1 cellular context compared by ENCODE assay signal in the genomic region with DNA sequence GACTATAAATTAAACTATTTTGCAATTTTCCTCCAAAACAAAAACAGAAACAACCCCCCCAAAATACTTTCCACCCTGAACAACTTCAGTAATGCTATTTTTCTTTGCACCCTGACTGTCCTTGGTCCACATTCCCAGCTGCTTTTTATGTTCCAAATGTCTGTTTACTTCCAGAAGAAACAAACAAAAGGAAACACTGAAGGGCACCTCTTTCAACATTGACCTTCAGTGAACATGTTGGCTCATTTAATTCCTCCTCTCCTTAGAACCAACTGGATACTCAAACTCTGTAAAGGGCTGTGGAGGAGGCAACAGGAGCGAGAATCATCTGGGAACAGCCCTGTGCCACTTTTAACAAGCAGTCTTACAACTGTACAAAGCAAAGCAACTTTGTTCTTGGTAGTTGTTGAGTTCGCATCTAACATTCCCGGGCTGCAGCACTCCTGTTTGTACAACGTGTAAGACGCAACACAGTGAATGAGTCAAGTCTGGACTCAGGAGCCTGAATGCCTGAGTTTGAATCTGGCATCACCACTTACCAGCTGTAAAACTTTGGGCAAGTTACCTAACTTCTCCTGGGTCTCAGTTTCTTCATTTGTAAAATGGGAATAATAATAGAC.
TF ChIP-seq lines count a peak whose summit lies in the region.

No MANE protein-coding gene starts in this region.

TF ChIP-seq in K562, 482 proteins besides CTCF, POLR2A, EP300 and RAD21:
- TF ChIP-seq RBM25 (IDR thresholded peaks at IDR 0.05; ENCODE audit: low read depth, low read length, severe bottlenecking) (peak; percentile 29), SMARCE1 (IDR thresholded peaks at IDR 0.05) (no peak)
